In genomic region chr7:47435889-47436312, GRCh38 we compare ENCODE assay signal across 1 cellular context.
TF ChIP-seq lines count a peak whose summit lies in the region.

No MANE protein-coding gene starts in this region.

TF ChIP-seq in K562, 482 proteins besides CTCF, POLR2A, EP300 and RAD21 (continued from another document):
- TF ChIP-seq CHAMP1 (IDR thresholded peaks at IDR 0.05) (no peak), ZNF133 (CRISPR knock-in tag; IDR thresholded peaks at IDR 0.05) (no peak), RBM15 (IDR thresholded peaks at IDR 0.05; ENCODE audit: insufficient read depth, low read length) (no peak), ZNF224 (CRISPR knock-in tag; IDR thresholded peaks at IDR 0.05) (no peak), ATF2 (CRISPR knock-in tag; IDR thresholded peaks at IDR 0.05) (no peak), MBD2 (IDR thresholded peaks at IDR 0.05; ENCODE audit: borderline replicate concordance, low read depth) (no peak), MYNN (IDR thresholded peaks at IDR 0.05) (no peak), MYNN (CRISPR knock-in tag; IDR thresholded peaks at IDR 0.05) (no peak), ZNF316 (IDR thresholded peaks at IDR 0.05) (no peak), CBFB (CRISPR knock-in tag; IDR thresholded peaks at IDR 0.05) (no peak), SP2 (IDR thresholded peaks at IDR 0.05; ENCODE audit: extremely low read depth, low read depth, low read length, poor library complexity, severe bottlenecking) (no peak)
